1 cellular context compared by ENCODE assay signal in the genomic region with DNA sequence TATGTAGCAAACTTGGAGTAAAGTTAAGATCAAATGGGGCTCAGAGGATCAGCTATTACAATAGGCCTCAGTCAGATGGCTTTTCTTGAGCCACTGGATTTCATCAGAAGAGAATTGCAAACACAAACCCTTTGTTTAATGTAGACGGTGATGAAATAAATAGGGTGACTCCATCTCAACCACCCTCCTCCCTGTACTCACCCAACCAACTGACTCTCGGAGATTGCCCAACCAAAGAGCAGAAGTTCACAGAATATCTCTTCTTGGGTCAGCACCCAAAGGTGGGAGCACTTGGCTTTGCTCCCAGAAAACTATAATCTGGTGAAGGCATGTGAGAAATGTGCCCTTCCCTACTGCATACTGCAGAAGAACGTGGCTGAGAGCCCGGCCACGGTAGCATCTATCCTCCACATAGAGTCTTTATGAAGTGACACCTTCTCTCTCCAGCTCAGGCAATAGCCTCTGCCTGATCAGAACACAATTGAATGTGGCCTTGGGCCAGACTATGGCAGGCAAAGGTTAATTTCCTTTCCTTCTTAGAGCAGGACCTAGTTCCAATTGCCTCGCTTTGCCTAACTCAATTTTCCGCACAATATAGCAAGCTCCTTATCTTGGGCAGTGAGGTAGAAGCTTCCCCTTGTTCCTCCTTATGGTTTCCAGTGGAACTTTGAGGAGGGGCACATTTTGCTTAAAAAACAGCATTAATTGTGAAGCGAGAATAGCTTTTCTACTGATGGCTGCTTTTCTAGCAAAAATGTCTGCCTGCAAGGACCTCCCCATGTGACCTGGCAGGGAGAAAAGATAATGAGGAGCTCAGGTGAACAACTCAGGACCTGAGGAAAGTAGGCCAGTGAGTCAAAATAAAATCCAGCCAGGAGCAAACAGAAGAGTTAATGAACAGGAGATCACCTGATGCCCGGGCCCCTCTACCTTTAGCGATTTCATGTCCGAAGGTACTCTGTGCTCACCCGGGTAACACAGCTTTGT.
TF ChIP-seq lines count a peak whose summit lies in the region.

No MANE protein-coding gene starts in this region.

TF ChIP-seq in HepG2, 621 proteins besides CTCF, POLR2A, EP300 and RAD21 (continued from another document and continues in another):
- TF ChIP-seq, protein P1, sequence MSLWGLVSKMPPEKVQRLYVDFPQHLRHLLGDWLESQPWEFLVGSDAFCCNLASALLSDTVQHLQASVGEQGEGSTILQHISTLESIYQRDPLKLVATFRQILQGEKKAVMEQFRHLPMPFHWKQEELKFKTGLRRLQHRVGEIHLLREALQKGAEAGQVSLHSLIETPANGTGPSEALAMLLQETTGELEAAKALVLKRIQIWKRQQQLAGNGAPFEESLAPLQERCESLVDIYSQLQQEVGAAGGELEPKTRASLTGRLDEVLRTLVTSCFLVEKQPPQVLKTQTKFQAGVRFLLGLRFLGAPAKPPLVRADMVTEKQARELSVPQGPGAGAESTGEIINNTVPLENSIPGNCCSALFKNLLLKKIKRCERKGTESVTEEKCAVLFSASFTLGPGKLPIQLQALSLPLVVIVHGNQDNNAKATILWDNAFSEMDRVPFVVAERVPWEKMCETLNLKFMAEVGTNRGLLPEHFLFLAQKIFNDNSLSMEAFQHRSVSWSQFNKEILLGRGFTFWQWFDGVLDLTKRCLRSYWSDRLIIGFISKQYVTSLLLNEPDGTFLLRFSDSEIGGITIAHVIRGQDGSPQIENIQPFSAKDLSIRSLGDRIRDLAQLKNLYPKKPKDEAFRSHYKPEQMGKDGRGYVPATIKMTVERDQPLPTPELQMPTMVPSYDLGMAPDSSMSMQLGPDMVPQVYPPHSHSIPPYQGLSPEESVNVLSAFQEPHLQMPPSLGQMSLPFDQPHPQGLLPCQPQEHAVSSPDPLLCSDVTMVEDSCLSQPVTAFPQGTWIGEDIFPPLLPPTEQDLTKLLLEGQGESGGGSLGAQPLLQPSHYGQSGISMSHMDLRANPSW (CRISPR knock-in tag; IDR thresholded peaks at IDR 0.05; ENCODE audit: borderline replicate concordance): peak; percentile 68; the same call in 1 of the 2 replicates
- peak; percentile 34; the same call in 1 of the 2 replicates for TF ChIP-seq POLR2G (IDR thresholded peaks at IDR 0.05; ENCODE audit: low read depth, low read length)
- TF ChIP-seq, protein P2, sequence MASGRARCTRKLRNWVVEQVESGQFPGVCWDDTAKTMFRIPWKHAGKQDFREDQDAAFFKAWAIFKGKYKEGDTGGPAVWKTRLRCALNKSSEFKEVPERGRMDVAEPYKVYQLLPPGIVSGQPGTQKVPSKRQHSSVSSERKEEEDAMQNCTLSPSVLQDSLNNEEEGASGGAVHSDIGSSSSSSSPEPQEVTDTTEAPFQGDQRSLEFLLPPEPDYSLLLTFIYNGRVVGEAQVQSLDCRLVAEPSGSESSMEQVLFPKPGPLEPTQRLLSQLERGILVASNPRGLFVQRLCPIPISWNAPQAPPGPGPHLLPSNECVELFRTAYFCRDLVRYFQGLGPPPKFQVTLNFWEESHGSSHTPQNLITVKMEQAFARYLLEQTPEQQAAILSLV (CRISPR knock-in tag; IDR thresholded peaks at IDR 0.05; ENCODE audit: borderline replicate concordance): no peak
- TF ChIP-seq ZNF557 (CRISPR knock-in tag; IDR thresholded peaks at IDR 0.05): peak; percentile 60; the same call in 1 of the 2 replicates
- peak; percentile 68 for TF ChIP-seq ATF7 (IDR thresholded peaks at IDR 0.05)
- no peak for TF ChIP-seq ATF7 (CRISPR knock-in tag; IDR thresholded peaks at IDR 0.05)
- TF ChIP-seq, protein P3, sequence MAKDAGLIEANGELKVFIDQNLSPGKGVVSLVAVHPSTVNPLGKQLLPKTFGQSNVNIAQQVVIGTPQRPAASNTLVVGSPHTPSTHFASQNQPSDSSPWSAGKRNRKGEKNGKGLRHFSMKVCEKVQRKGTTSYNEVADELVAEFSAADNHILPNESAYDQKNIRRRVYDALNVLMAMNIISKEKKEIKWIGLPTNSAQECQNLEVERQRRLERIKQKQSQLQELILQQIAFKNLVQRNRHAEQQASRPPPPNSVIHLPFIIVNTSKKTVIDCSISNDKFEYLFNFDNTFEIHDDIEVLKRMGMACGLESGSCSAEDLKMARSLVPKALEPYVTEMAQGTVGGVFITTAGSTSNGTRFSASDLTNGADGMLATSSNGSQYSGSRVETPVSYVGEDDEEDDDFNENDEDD (CRISPR knock-in tag; IDR thresholded peaks at IDR 0.05; ENCODE audit: borderline replicate concordance): no peak
- peak; percentile 90 for TF ChIP-seq NR2F6 (IDR thresholded peaks at IDR 0.05)
- peak; percentile 90 for TF ChIP-seq NR2F6 (CRISPR knock-in tag; IDR thresholded peaks at IDR 0.05)
- peak; percentile 92 for TF ChIP-seq FOSL2 (CRISPR knock-in tag; IDR thresholded peaks at IDR 0.05)
- TF ChIP-seq NFKBIZ (CRISPR knock-in tag; IDR thresholded peaks at IDR 0.05): peak; percentile 84; the same call in 1 of the 2 replicates
- TF ChIP-seq, protein P4, sequence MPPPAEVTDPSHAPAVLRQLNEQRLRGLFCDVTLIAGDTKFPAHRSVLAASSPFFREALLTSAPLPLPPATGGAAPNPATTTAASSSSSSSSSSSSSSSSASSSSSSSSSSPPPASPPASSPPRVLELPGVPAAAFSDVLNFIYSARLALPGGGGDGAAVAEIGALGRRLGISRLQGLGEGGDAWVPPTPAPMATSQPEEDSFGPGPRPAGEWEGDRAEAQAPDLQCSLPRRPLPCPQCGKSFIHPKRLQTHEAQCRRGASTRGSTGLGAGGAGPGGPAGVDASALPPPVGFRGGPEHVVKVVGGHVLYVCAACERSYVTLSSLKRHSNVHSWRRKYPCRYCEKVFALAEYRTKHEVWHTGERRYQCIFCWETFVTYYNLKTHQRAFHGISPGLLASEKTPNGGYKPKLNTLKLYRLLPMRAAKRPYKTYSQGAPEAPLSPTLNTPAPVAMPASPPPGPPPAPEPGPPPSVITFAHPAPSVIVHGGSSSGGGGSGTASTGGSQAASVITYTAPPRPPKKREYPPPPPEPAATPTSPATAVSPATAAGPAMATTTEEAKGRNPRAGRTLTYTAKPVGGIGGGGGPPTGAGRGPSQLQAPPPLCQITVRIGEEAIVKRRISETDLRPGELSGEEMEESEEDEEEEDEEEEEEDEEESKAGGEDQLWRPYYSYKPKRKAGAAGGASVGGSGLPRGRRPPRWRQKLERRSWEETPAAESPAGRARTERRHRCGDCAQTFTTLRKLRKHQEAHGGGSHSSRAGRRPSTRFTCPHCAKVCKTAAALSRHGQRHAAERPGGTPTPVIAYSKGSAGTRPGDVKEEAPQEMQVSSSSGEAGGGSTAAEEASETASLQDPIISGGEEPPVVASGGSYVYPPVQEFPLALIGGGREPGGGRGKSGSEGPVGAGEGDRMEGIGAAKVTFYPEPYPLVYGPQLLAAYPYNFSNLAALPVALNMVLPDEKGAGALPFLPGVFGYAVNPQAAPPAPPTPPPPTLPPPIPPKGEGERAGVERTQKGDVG (CRISPR knock-in tag; IDR thresholded peaks at IDR 0.05; ENCODE audit: borderline replicate concordance): peak; percentile 67; the same call in 1 of the 2 replicates
- TF ChIP-seq, protein P5, sequence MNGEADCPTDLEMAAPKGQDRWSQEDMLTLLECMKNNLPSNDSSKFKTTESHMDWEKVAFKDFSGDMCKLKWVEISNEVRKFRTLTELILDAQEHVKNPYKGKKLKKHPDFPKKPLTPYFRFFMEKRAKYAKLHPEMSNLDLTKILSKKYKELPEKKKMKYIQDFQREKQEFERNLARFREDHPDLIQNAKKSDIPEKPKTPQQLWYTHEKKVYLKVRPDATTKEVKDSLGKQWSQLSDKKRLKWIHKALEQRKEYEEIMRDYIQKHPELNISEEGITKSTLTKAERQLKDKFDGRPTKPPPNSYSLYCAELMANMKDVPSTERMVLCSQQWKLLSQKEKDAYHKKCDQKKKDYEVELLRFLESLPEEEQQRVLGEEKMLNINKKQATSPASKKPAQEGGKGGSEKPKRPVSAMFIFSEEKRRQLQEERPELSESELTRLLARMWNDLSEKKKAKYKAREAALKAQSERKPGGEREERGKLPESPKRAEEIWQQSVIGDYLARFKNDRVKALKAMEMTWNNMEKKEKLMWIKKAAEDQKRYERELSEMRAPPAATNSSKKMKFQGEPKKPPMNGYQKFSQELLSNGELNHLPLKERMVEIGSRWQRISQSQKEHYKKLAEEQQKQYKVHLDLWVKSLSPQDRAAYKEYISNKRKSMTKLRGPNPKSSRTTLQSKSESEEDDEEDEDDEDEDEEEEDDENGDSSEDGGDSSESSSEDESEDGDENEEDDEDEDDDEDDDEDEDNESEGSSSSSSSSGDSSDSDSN (CRISPR knock-in tag; IDR thresholded peaks at IDR 0.05): peak; percentile 52
- no peak for TF ChIP-seq NPAS2 (CRISPR knock-in tag; IDR thresholded peaks at IDR 0.05; ENCODE audit: borderline replicate concordance)
- TF ChIP-seq HDAC1 (CRISPR knock-in tag; IDR thresholded peaks at IDR 0.05): peak; percentile 85
- peak; percentile 74 for TF ChIP-seq TCF7 (IDR thresholded peaks at IDR 0.05; ENCODE audit: low read depth)
- TF ChIP-seq, protein P6, sequence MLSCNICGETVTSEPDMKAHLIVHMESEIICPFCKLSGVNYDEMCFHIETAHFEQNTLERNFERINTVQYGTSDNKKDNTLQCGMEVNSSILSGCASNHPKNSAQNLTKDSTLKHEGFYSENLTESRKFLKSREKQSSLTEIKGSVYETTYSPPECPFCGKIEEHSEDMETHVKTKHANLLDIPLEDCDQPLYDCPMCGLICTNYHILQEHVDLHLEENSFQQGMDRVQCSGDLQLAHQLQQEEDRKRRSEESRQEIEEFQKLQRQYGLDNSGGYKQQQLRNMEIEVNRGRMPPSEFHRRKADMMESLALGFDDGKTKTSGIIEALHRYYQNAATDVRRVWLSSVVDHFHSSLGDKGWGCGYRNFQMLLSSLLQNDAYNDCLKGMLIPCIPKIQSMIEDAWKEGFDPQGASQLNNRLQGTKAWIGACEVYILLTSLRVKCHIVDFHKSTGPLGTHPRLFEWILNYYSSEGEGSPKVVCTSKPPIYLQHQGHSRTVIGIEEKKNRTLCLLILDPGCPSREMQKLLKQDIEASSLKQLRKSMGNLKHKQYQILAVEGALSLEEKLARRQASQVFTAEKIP (CRISPR knock-in tag; IDR thresholded peaks at IDR 0.05; ENCODE audit: borderline replicate concordance): no peak
- peak; percentile 97 for TF ChIP-seq TEAD3 (CRISPR knock-in tag; optimal IDR thresholded peaks at IDR 0.05; ENCODE audit: borderline replicate concordance)
- TF ChIP-seq NR2F2 (IDR thresholded peaks at IDR 0.05; ENCODE audit: borderline replicate concordance, low read depth): peak; percentile 85; the same call in 1 of the 2 replicates
- TF ChIP-seq NRL (CRISPR knock-in tag; IDR thresholded peaks at IDR 0.05; ENCODE audit: borderline replicate concordance): no peak
- TF ChIP-seq FOXP1 (IDR thresholded peaks at IDR 0.05): no peak
- peak; percentile 65; the same call in 1 of the 2 replicates for TF ChIP-seq FOXP1 (CRISPR knock-in tag; IDR thresholded peaks at IDR 0.05)
- TF ChIP-seq MXI1 (IDR thresholded peaks at IDR 0.05; ENCODE audit: borderline replicate concordance, low read depth, low read length): no peak
- peak; percentile 84; the same call in 1 of the 2 replicates for TF ChIP-seq DMAP1 (CRISPR knock-in tag; IDR thresholded peaks at IDR 0.05)
- TF ChIP-seq, protein P7, sequence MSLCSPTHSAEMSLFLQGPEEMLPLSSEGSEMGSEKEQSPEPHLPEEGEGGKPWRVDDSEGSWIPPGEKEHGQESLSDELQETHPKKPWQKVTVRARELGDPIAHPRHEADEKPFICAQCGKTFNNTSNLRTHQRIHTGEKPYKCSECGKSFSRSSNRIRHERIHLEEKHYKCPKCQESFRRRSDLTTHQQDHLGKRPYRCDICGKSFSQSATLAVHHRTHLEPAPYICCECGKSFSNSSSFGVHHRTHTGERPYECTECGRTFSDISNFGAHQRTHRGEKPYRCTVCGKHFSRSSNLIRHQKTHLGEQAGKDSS (CRISPR knock-in tag; IDR thresholded peaks at IDR 0.05; ENCODE audit: borderline replicate concordance, low read depth): peak; percentile 49; the same call in 1 of the 2 replicates
- TF ChIP-seq, protein P8, sequence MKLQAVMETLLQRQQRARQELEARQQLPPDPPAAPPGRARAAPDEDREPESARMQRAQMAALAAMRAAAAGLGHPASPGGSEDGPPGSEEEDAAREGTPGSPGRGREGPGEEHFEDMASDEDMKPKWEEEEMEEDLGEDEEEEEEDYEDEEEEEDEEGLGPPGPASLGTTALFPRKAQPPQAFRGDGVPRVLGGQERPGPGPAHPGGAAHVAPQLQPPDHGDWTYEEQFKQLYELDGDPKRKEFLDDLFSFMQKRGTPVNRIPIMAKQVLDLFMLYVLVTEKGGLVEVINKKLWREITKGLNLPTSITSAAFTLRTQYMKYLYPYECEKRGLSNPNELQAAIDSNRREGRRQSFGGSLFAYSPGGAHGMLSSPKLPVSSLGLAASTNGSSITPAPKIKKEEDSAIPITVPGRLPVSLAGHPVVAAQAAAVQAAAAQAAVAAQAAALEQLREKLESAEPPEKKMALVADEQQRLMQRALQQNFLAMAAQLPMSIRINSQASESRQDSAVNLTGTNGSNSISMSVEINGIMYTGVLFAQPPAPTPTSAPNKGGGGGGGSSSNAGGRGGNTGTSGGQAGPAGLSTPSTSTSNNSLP (IDR thresholded peaks at IDR 0.05; ENCODE audit: low read depth, low read length): peak; percentile 90
- TF ChIP-seq FOXA3 (CRISPR knock-in tag; IDR thresholded peaks at IDR 0.05): peak; percentile 85
- TF ChIP-seq ZNF335 (CRISPR knock-in tag; IDR thresholded peaks at IDR 0.05): 0 out of 2 replicates have a peak, but pooled peaks have one; percentile 54
- TF ChIP-seq NR2F1 (CRISPR knock-in tag; IDR thresholded peaks at IDR 0.05): peak; percentile 69 to 79; a peak in 3 of 4 replicates
- TF ChIP-seq NBN (conservative IDR thresholded peaks at IDR 0.05): no peak
- no peak for TF ChIP-seq IKZF4 (CRISPR knock-in tag; IDR thresholded peaks at IDR 0.05; ENCODE audit: borderline replicate concordance, low read depth, not compliant biosample characterization)
- peak; percentile 43; the same call in 1 of the 2 replicates for TF ChIP-seq ZNF788 (CRISPR knock-in tag; IDR thresholded peaks at IDR 0.05; ENCODE audit: borderline replicate concordance)
- TF ChIP-seq, protein P9, sequence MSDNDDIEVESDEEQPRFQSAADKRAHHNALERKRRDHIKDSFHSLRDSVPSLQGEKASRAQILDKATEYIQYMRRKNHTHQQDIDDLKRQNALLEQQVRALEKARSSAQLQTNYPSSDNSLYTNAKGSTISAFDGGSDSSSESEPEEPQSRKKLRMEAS (IDR thresholded peaks at IDR 0.05): peak; percentile 76
- TF ChIP-seq, protein P10, sequence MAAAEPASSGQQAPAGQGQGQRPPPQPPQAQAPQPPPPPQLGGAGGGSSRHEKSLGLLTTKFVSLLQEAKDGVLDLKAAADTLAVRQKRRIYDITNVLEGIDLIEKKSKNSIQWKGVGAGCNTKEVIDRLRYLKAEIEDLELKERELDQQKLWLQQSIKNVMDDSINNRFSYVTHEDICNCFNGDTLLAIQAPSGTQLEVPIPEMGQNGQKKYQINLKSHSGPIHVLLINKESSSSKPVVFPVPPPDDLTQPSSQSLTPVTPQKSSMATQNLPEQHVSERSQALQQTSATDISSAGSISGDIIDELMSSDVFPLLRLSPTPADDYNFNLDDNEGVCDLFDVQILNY (CRISPR knock-in tag; conservative IDR thresholded peaks at IDR 0.05): no peak
- no peak for TF ChIP-seq STAT5B (CRISPR knock-in tag; IDR thresholded peaks at IDR 0.05)
- peak; percentile 78; the same call in 1 of the 2 replicates for TF ChIP-seq ZNF331 (CRISPR knock-in tag; IDR thresholded peaks at IDR 0.05)
- no peak for TF ChIP-seq ZBTB1 (CRISPR knock-in tag; IDR thresholded peaks at IDR 0.05; ENCODE audit: borderline replicate concordance)
- 0 out of 2 replicates have a peak, but pooled peaks have one; percentile 22 for TF ChIP-seq KDM4B (CRISPR knock-in tag; IDR thresholded peaks at IDR 0.05)
- TF ChIP-seq XRCC5 (optimal IDR thresholded peaks at IDR 0.05; ENCODE audit: low read length): peak; percentile 47
